32 cellular contexts compared by ENCODE assay signal in genomic region chr15:76376816-76377215, GRCh38. TPM values are rescaled to one million over a fixed set of nuclear protein-coding genes. Genes with fewer than 3 reads are reported as not detected.
"Had no signal": no experiment of that assay in that cellular context is flagged by ENCODE, and none has a peak within 500 bp of the region (broad histone marks: within the 10 kb centered on the region; RNA-seq: fewer than 3 reads in every experiment).

No MANE protein-coding gene starts in this region.

- H3K9me3 Mint-ChIP-seq: brain; effector memory CD8-positive, alpha-beta T cell; immature natural killer cell; naive thymus-derived CD8-positive, alpha-beta T cell; stimulated activated naive CD8-positive, alpha-beta T cell treated with anti-CD3 and anti-CD28 coated beads, Interleukin-15, Interleukin-2, amounts not matched to agents 100 ng/mL and 50 ng/mL, for 24 hours; T-helper 2 cell treated with Interferon-gamma antibody and Interleukin-4, amounts not matched to agents 5 μg/mL and 100 μg/mL, for 36 hours had no signal

- FAIRE-seq: endothelial cell of umbilical vein, kidney had no signal

- H3K27ac Mint-ChIP-seq: activated naive CD8-positive, alpha-beta T cell; brain; immature natural killer cell; naive thymus-derived CD8-positive, alpha-beta T cell; stimulated activated naive CD8-positive, alpha-beta T cell treated with anti-CD3 and anti-CD28 coated beads, Interleukin-15, Interleukin-2, amounts not matched to agents 100 ng/mL and 50 ng/mL, for 24 hours; T-helper 2 cell treated with Interferon-gamma antibody and Interleukin-4, amounts not matched to agents 5 μg/mL and 100 μg/mL, for 36 hours had no signal

- DNase-seq: activated CD4-positive, alpha-beta T cell treated with anti-CD3 and anti-CD28 coated beads for 48 hours; activated CD4-positive, alpha-beta T cell treated with anti-CD3 and anti-CD28 coated beads, Interleukin-2, amount 50 U/mL, for 48 hours; activated CD8-positive, alpha-beta memory T cell treated with anti-CD3 and anti-CD28 coated beads for 24 hours; activated effector memory CD4-positive, alpha-beta T cell treated with Interleukin-2 at 50 U/mL for 16 hours; activated naive CD4-positive, alpha-beta T cell treated with Interleukin-2 at 50 U/mL for 16 hours; adrenal gland; dorsolateral prefrontal cortex; effector memory CD8-positive, alpha-beta T cell; hypothalamus; immature natural killer cell; kidney; left colon; naive thymus-derived CD8-positive, alpha-beta T cell; stimulated activated CD4-positive, alpha-beta T cell treated with anti-CD3 and anti-CD28 coated beads, Interleukin-12 subunit alpha, Interleukin-12 subunit beta, amount 100 ng/mL, for 4 hours; stimulated activated CD4-positive, alpha-beta T cell treated with anti-CD3 and anti-CD28 coated beads, Interleukin-4, amount 100 ng/mL, for 1 hour; T-helper 1 cell; upper lobe of right lung had no signal

- H3K4me3 ChIP-seq: adrenal gland, ascending aorta, coronary artery, dorsolateral prefrontal cortex, gastroesophageal sphincter, right lobe of liver, upper lobe of right lung had no signal

- H3K36me3 ChIP-seq: adrenal gland, right lobe of liver had no signal

- H3K4me1 ChIP-seq: adrenal gland, ascending aorta, gastroesophageal sphincter, upper lobe of right lung had no signal

- H3K27me3 ChIP-seq: adrenal gland, ascending aorta, dorsolateral prefrontal cortex, gastroesophageal sphincter, right lobe of liver, upper lobe of right lung had no signal

- H3K4me1 Mint-ChIP-seq: immature natural killer cell; naive thymus-derived CD8-positive, alpha-beta T cell had no signal

- ATAC-seq: effector memory CD8-positive, alpha-beta T cell; gastroesophageal sphincter; naive thymus-derived CD8-positive, alpha-beta T cell had no signal

- H3K27ac ChIP-seq: adrenal gland, ascending aorta, coronary artery, dorsolateral prefrontal cortex, gastroesophageal sphincter, right lobe of liver, upper lobe of right lung had no signal

- H3K27me3 Mint-ChIP-seq: activated naive CD8-positive, alpha-beta T cell; brain; effector memory CD8-positive, alpha-beta T cell; naive thymus-derived CD8-positive, alpha-beta T cell; stimulated activated naive CD8-positive, alpha-beta T cell treated with anti-CD3 and anti-CD28 coated beads, Interleukin-15, Interleukin-2, amounts not matched to agents 100 ng/mL and 50 ng/mL, for 24 hours had no signal

- H3K4me3 Mint-ChIP-seq: activated naive CD8-positive, alpha-beta T cell; brain; effector memory CD8-positive, alpha-beta T cell; immature natural killer cell; naive thymus-derived CD8-positive, alpha-beta T cell; stimulated activated naive CD8-positive, alpha-beta T cell treated with anti-CD3 and anti-CD28 coated beads, Interleukin-15, Interleukin-2, amounts not matched to agents 100 ng/mL and 50 ng/mL, for 24 hours; T-helper 2 cell treated with Interferon-gamma antibody and Interleukin-4, amounts not matched to agents 5 μg/mL and 100 μg/mL, for 36 hours had no signal

- H3K9me3 ChIP-seq: adrenal gland, ascending aorta, gastroesophageal sphincter, right lobe of liver, upper lobe of right lung had no signal

RNA-seq across cellular contexts. Expression of gene ISL2, which starts 40.2 kb away (rescaled TPM):
- total RNA-seq: ascending aorta; cardiac septum; cerebellum; endothelial cell of umbilical vein; fibroblast of villous mesenchyme; lower leg skin; naive thymus-derived CD8-positive, alpha-beta T cell; right lobe of liver; skeletal muscle tissue; subcutaneous adipose tissue; upper lobe of right lung had no signal
- polyA plus RNA-seq: immature natural killer cell; naive thymus-derived CD8-positive, alpha-beta T cell had no signal
